In the genomic region with DNA sequence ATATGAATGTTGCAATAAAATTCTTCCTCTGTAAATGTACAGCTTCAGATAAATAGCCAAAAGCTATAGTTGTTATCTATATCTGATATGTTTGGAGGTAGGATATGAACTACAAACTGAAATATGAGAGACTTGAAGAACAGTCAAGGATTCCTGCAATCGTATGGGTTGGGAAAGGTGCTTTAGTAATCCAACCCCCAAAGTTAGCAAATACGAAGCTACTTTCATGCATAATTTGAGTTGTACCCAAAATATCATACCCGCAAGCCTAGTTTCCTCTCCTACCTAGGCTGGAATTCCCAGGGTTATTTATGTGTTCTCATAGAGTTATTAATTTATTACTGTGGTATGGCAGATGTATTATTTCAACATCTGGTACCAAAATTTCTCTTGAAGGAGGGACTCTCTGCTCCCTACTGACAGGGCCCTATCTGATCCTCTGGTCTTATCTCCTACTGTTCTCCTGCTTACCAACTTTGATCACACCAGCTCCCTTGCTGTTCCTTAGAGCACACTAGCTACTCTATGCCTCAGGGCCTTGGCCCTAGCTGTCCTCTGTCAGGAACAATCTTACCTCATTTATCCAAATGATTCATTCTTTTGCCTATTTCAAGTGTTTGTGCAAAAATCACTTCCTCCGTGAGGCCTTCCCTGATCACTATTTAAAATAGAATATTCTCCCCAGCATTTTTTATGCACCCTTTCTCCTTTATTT, we compare ENCODE assay signal across 16 cellular contexts.
DNase-seq lines count a peak whose midpoint lies in the region; ATAC-seq, FAIRE-seq and TF ChIP-seq lines count a peak whose summit lies in the region.
"Had no signal": no experiment of that assay in that cellular context is flagged by ENCODE, and none has a peak within 500 bp of the region (broad histone marks: within the 10 kb centered on the region; RNA-seq: fewer than 3 reads in every experiment).

No MANE protein-coding gene starts in this region.

- H3K9me3 ChIP-seq in A549 (no peaks in the 10 kb centered on the region), osteoblast (ENCODE audit: low read depth, low read length) (no peaks in the 10 kb centered on the region)
- H3K9me3 ChIP-seq: upper lobe of left lung had no signal

- H3K27ac ChIP-seq in A549, result no peak overlapping the region
- peak overlapping the region; percentile 68 for H3K27ac ChIP-seq in osteoblast (ENCODE audit: low read depth, low read length)

- CTCF ChIA-PET in A549 (lab: Yijun Ruan, JAX), result interaction anchor here (0.6 to 4.5 kb wide), 39 partner anchors 9 to 1241 kb away, joined by 3 to 43 read pairs (median 6); no protein-coding TSS in a partner anchor

- H3K4me2 ChIP-seq in A549, result no peak overlapping the region
- H3K4me2 ChIP-seq in osteoblast (ENCODE audit: insufficient read depth, low read length), result no peak overlapping the region

- FAIRE-seq in A549 (lab: Jason Lieb, UNC), result no peak

- H3K79me2 ChIP-seq in osteoblast (ENCODE audit: insufficient read depth, low read length), result peaks cover 13% of the 10 kb centered on the region

- no peak overlapping the region for H3K4me3 ChIP-seq in A549
- no peak overlapping the region for H3K4me3 ChIP-seq in osteoblast (ENCODE audit: insufficient read depth, low read length)
- H3K4me3 ChIP-seq: upper lobe of left lung had no signal

- POLR2A ChIA-PET in A549 (lab: Yijun Ruan, JAX), result interaction anchor here (1.0 to 1.9 kb wide), 2 partner anchors 192 to 195 kb away, joined by 3 to 8 read pairs; no protein-coding TSS in a partner anchor
- POLR2A ChIA-PET in naive thymus-derived CD8-positive, alpha-beta T cell (lab: Charles Lee), result no interaction called here

- no peaks in the 10 kb centered on the region for H4K20me1 ChIP-seq in osteoblast (ENCODE audit: insufficient read depth, low read length)

- H3K36me3 Mint-ChIP-seq in naive thymus-derived CD8-positive, alpha-beta T cell, result no peaks in the 10 kb centered on the region

- H3K36me3 ChIP-seq in osteoblast (ENCODE audit: insufficient read depth, low read length), result no peaks in the 10 kb centered on the region
- H3K36me3 ChIP-seq: upper lobe of left lung had no signal

- peaks cover 5 to 9% (median 7%) of the 10 kb centered on the region in 5 donors for H3K27me3 Mint-ChIP-seq in naive thymus-derived CD8-positive, alpha-beta T cell

- no peak for TF ChIP-seq RAD21 in A549 (conservative IDR thresholded peaks at IDR 0.05 in 1 of 2, IDR thresholded peaks at IDR 0.05 in 1 of 2)

- ATAC-seq in A549 (no peak), GM21786 (IDR thresholded peaks at IDR 0.05; ENCODE audit: unreplicated experiment) (no peak)
- ATAC-seq in naive thymus-derived CD8-positive, alpha-beta T cell, result no peak

- no peaks in the 10 kb centered on the region for H3K27me3 ChIP-seq in osteoblast (ENCODE audit: insufficient read depth, low read length)
- H3K27me3 ChIP-seq: upper lobe of left lung had no signal

- no peak overlapping the region for H2AFZ ChIP-seq in osteoblast (ENCODE audit: low read length)

- no peak for DNase-seq in A549 (ENCODE audit: low read depth in 1 of 2, low spot score in 1 of 2)
- DNase-seq in M059J (ENCODE audit: low read depth), result peak; percentile 48
- DNase-seq in cerebellar cortex (ENCODE audit: low spot score), result peak; percentile 27
- no peak for DNase-seq in osteoblast (ENCODE audit: insufficient read length, low spot score, missing footprints)
- DNase-seq in activated T-cell treated with anti-CD3 and anti-CD28 coated beads, Interleukin-2, amount 50 U/mL, for 1 hour, result no peak
- no peak for DNase-seq in germinal center (ENCODE audit: low spot score)
- DNase-seq in naive thymus-derived CD8-positive, alpha-beta T cell, result no peak
- DNase-seq: activated CD4-positive, alpha-beta T cell treated with anti-CD3 and anti-CD28 coated beads for 4 hours; activated T-cell treated with anti-CD3 and anti-CD28 coated beads, Interleukin-2, amount 50 U/mL, for 72 hours; Calu3; glutamatergic neuron; Karpas-422; small intestine; upper lobe of left lung had no signal

- TF ChIP-seq POLR2A in A549 (IDR thresholded peaks at IDR 0.05; ENCODE audit: low read length), result no peak

- WGBS in A549 (ENCODE audit: missing lambda C conversion rate), result 84% methylated on average over 4 of the region's 4 CpGs

- H3K27ac Mint-ChIP-seq in naive thymus-derived CD8-positive, alpha-beta T cell, result no peak overlapping the region
- H3K27ac Mint-ChIP-seq: activated T-cell treated with anti-CD3 and anti-CD28 coated beads, Interleukin-2, amount 50 U/mL, for 72 hours had no signal

- TF ChIP-seq EP300 in A549 (IDR thresholded peaks at IDR 0.05), result no peak

- no peak overlapping the region for H3K4me3 Mint-ChIP-seq in naive thymus-derived CD8-positive, alpha-beta T cell

- H3K4me1 ChIP-seq in A549 (peaks cover 9% of the 10 kb centered on the region; the same call in 2 of the 3 replicates), osteoblast (ENCODE audit: insufficient read depth, low read length) (peaks cover 14% of the 10 kb centered on the region)

- peaks cover 6 to 22% (median 18%) of the 10 kb centered on the region in 4 donors for H3K4me1 Mint-ChIP-seq in naive thymus-derived CD8-positive, alpha-beta T cell

- no peaks in the 10 kb centered on the region for H3K9me3 Mint-ChIP-seq in naive thymus-derived CD8-positive, alpha-beta T cell
- H3K9me3 Mint-ChIP-seq: activated T-cell treated with anti-CD3 and anti-CD28 coated beads, Interleukin-2, amount 50 U/mL, for 72 hours; neural crest cell had no signal

- no peak for TF ChIP-seq CTCF in A549 (IDR thresholded peaks at IDR 0.05)
- TF ChIP-seq CTCF in osteoblast (IDR thresholded peaks at IDR 0.05; ENCODE audit: extremely low read depth, low read depth, low read length), result no peak

TF ChIP-seq in A549, 52 proteins besides CTCF, POLR2A, EP300 and RAD21:
- TF ChIP-seq MYC (IDR thresholded peaks at IDR 0.05; ENCODE audit: borderline replicate concordance, low read length) (no peak), MAFK (IDR thresholded peaks at IDR 0.05; ENCODE audit: partially characterized antibody) (no peak), NFE2L2 (conservative IDR thresholded peaks at IDR 0.05; ENCODE audit: low read length) (no peak), RCOR1 (IDR thresholded peaks at IDR 0.05; ENCODE audit: low read depth, low read length) (no peak), EHMT2 (IDR thresholded peaks at IDR 0.05; ENCODE audit: low read depth) (no peak), ZFP36 (IDR thresholded peaks at IDR 0.05; ENCODE audit: borderline replicate concordance, partially characterized antibody) (peak; percentile 12)
- TF ChIP-seq, protein P1, sequence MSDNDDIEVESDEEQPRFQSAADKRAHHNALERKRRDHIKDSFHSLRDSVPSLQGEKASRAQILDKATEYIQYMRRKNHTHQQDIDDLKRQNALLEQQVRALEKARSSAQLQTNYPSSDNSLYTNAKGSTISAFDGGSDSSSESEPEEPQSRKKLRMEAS (IDR thresholded peaks at IDR 0.05), result no peak

Comparison
In these comparisons a context has a peak if more than half of its experiments do, and no peak if none do; other contexts are left out.
1. DNase-seq: peak in M059J (single experiment) and cerebellar cortex (single experiment); none in A549 (0 of 2), osteoblast (single experiment), activated T-cell treated with anti-CD3 and anti-CD28 coated beads, Interleukin-2, amount 50 U/mL, for 1 hour (single experiment), germinal center (single experiment) and naive thymus-derived CD8-positive, alpha-beta T cell (0 of 10).